1 cellular context compared by ENCODE assay signal in the genomic region with DNA sequence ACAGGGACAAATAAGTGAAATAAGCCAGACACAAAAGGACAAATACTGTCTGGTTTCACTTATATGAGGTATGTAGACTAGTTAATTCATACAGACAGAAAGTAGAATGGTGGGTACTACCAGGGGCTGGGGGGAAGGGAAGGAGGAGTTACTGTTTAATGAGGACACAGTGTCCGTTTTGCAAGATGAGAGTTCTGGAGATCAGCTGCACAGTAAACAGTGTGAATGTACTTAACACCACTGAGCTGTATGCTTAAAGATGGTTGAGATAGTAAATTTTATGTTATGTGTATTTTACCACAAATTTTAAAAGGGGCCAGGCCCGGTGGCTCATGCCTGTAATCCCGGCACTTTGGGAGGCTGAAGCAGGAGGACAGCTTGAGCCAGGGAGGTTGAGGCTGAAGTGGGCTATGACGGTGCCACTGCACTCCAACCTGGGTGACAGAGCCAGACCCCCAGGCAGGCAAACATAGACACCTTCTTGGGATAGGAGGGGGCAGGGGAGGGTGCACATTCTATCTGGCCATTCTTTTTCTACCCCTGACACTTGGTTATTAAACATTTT.
TF ChIP-seq lines count a peak whose summit lies in the region.

No MANE protein-coding gene starts in this region.

TF ChIP-seq in HepG2, 621 proteins besides CTCF, POLR2A, EP300 and RAD21 (continued from another document and continues in another):
- TF ChIP-seq, protein P1, sequence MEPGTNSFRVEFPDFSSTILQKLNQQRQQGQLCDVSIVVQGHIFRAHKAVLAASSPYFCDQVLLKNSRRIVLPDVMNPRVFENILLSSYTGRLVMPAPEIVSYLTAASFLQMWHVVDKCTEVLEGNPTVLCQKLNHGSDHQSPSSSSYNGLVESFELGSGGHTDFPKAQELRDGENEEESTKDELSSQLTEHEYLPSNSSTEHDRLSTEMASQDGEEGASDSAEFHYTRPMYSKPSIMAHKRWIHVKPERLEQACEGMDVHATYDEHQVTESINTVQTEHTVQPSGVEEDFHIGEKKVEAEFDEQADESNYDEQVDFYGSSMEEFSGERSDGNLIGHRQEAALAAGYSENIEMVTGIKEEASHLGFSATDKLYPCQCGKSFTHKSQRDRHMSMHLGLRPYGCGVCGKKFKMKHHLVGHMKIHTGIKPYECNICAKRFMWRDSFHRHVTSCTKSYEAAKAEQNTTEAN (CRISPR knock-in tag; conservative IDR thresholded peaks at IDR 0.05), result no peak
- peak; percentile 21 for TF ChIP-seq SKI (IDR thresholded peaks at IDR 0.05; ENCODE audit: partially characterized antibody)
- TF ChIP-seq, protein P2, sequence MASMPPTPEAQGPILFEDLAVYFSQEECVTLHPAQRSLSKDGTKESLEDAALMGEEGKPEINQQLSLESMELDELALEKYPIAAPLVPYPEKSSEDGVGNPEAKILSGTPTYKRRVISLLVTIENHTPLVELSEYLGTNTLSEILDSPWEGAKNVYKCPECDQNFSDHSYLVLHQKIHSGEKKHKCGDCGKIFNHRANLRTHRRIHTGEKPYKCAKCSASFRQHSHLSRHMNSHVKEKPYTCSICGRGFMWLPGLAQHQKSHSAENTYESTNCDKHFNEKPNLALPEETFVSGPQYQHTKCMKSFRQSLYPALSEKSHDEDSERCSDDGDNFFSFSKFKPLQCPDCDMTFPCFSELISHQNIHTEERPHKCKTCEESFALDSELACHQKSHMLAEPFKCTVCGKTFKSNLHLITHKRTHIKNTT (CRISPR knock-in tag; IDR thresholded peaks at IDR 0.05), result no peak
- TF ChIP-seq, protein P3, sequence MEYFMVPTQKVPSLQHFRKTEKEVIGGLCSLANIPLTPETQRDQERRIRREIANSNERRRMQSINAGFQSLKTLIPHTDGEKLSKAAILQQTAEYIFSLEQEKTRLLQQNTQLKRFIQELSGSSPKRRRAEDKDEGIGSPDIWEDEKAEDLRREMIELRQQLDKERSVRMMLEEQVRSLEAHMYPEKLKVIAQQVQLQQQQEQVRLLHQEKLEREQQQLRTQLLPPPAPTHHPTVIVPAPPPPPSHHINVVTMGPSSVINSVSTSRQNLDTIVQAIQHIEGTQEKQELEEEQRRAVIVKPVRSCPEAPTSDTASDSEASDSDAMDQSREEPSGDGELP (IDR thresholded peaks at IDR 0.05; ENCODE audit: borderline replicate concordance, low read depth), result peak; percentile 61; the same call in 1 of the 2 replicates
- no peak for TF ChIP-seq ZNF549 (CRISPR knock-in tag; IDR thresholded peaks at IDR 0.05)
- no peak for TF ChIP-seq ZNF317 (CRISPR knock-in tag; IDR thresholded peaks at IDR 0.05)
- TF ChIP-seq, protein P4, sequence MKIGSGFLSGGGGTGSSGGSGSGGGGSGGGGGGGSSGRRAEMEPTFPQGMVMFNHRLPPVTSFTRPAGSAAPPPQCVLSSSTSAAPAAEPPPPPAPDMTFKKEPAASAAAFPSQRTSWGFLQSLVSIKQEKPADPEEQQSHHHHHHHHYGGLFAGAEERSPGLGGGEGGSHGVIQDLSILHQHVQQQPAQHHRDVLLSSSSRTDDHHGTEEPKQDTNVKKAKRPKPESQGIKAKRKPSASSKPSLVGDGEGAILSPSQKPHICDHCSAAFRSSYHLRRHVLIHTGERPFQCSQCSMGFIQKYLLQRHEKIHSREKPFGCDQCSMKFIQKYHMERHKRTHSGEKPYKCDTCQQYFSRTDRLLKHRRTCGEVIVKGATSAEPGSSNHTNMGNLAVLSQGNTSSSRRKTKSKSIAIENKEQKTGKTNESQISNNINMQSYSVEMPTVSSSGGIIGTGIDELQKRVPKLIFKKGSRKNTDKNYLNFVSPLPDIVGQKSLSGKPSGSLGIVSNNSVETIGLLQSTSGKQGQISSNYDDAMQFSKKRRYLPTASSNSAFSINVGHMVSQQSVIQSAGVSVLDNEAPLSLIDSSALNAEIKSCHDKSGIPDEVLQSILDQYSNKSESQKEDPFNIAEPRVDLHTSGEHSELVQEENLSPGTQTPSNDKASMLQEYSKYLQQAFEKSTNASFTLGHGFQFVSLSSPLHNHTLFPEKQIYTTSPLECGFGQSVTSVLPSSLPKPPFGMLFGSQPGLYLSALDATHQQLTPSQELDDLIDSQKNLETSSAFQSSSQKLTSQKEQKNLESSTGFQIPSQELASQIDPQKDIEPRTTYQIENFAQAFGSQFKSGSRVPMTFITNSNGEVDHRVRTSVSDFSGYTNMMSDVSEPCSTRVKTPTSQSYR (CRISPR knock-in tag; IDR thresholded peaks at IDR 0.05; ENCODE audit: borderline replicate concordance), result peak; percentile 88; the same call in 1 of the 2 replicates
- TF ChIP-seq FOXA3 (CRISPR knock-in tag; IDR thresholded peaks at IDR 0.05), result peak; percentile 66; the same call in 1 of the 2 replicates
- no peak for TF ChIP-seq CREB1 (IDR thresholded peaks at IDR 0.05)
- no peak for TF ChIP-seq CREB1 (CRISPR knock-in tag; IDR thresholded peaks at IDR 0.05)
- TF ChIP-seq YY1 (IDR thresholded peaks at IDR 0.05; ENCODE audit: insufficient read depth, insufficient replicate concordance, low read depth, low read length), result no peak
- 0 out of 2 replicates have a peak, but pooled peaks have one; percentile 19 for TF ChIP-seq KDM2A (CRISPR knock-in tag; IDR thresholded peaks at IDR 0.05; ENCODE audit: borderline replicate concordance, low read depth)
- no peak for TF ChIP-seq ZNF761 (CRISPR knock-in tag; conservative IDR thresholded peaks at IDR 0.05)
- no peak for TF ChIP-seq ZNF615 (CRISPR knock-in tag; IDR thresholded peaks at IDR 0.05; ENCODE audit: borderline replicate concordance)
- TF ChIP-seq, protein P5, sequence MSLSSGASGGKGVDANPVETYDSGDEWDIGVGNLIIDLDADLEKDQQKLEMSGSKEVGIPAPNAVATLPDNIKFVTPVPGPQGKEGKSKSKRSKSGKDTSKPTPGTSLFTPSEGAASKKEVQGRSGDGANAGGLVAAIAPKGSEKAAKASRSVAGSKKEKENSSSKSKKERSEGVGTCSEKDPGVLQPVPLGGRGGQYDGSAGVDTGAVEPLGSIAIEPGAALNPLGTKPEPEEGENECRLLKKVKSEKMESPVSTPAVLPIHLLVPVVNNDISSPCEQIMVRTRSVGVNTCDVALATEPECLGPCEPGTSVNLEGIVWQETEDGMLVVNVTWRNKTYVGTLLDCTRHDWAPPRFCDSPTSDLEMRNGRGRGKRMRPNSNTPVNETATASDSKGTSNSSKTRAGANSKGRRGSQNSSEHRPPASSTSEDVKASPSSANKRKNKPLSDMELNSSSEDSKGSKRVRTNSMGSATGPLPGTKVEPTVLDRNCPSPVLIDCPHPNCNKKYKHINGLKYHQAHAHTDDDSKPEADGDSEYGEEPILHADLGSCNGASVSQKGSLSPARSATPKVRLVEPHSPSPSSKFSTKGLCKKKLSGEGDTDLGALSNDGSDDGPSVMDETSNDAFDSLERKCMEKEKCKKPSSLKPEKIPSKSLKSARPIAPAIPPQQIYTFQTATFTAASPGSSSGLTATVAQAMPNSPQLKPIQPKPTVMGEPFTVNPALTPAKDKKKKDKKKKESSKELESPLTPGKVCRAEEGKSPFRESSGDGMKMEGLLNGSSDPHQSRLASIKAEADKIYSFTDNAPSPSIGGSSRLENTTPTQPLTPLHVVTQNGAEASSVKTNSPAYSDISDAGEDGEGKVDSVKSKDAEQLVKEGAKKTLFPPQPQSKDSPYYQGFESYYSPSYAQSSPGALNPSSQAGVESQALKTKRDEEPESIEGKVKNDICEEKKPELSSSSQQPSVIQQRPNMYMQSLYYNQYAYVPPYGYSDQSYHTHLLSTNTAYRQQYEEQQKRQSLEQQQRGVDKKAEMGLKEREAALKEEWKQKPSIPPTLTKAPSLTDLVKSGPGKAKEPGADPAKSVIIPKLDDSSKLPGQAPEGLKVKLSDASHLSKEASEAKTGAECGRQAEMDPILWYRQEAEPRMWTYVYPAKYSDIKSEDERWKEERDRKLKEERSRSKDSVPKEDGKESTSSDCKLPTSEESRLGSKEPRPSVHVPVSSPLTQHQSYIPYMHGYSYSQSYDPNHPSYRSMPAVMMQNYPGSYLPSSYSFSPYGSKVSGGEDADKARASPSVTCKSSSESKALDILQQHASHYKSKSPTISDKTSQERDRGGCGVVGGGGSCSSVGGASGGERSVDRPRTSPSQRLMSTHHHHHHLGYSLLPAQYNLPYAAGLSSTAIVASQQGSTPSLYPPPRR (CRISPR knock-in tag; IDR thresholded peaks at IDR 0.05; ENCODE audit: borderline replicate concordance), result peak; percentile 92
- TF ChIP-seq HDAC2 (CRISPR knock-in tag; IDR thresholded peaks at IDR 0.05), result peak; percentile 66; the same call in 1 of the 2 replicates
- TF ChIP-seq, protein P6, sequence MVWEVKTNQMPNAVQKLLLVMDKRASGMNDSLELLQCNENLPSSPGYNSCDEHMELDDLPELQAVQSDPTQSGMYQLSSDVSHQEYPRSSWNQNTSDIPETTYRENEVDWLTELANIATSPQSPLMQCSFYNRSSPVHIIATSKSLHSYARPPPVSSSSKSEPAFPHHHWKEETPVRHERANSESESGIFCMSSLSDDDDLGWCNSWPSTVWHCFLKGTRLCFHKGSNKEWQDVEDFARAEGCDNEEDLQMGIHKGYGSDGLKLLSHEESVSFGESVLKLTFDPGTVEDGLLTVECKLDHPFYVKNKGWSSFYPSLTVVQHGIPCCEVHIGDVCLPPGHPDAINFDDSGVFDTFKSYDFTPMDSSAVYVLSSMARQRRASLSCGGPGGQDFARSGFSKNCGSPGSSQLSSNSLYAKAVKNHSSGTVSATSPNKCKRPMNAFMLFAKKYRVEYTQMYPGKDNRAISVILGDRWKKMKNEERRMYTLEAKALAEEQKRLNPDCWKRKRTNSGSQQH (CRISPR knock-in tag; IDR thresholded peaks at IDR 0.05; ENCODE audit: low read depth), result no peak
- TF ChIP-seq, protein P7, sequence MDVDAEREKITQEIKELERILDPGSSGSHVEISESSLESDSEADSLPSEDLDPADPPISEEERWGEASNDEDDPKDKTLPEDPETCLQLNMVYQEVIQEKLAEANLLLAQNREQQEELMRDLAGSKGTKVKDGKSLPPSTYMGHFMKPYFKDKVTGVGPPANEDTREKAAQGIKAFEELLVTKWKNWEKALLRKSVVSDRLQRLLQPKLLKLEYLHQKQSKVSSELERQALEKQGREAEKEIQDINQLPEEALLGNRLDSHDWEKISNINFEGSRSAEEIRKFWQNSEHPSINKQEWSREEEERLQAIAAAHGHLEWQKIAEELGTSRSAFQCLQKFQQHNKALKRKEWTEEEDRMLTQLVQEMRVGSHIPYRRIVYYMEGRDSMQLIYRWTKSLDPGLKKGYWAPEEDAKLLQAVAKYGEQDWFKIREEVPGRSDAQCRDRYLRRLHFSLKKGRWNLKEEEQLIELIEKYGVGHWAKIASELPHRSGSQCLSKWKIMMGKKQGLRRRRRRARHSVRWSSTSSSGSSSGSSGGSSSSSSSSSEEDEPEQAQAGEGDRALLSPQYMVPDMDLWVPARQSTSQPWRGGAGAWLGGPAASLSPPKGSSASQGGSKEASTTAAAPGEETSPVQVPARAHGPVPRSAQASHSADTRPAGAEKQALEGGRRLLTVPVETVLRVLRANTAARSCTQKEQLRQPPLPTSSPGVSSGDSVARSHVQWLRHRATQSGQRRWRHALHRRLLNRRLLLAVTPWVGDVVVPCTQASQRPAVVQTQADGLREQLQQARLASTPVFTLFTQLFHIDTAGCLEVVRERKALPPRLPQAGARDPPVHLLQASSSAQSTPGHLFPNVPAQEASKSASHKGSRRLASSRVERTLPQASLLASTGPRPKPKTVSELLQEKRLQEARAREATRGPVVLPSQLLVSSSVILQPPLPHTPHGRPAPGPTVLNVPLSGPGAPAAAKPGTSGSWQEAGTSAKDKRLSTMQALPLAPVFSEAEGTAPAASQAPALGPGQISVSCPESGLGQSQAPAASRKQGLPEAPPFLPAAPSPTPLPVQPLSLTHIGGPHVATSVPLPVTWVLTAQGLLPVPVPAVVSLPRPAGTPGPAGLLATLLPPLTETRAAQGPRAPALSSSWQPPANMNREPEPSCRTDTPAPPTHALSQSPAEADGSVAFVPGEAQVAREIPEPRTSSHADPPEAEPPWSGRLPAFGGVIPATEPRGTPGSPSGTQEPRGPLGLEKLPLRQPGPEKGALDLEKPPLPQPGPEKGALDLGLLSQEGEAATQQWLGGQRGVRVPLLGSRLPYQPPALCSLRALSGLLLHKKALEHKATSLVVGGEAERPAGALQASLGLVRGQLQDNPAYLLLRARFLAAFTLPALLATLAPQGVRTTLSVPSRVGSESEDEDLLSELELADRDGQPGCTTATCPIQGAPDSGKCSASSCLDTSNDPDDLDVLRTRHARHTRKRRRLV (CRISPR knock-in tag; IDR thresholded peaks at IDR 0.05), result no peak
- no peak for TF ChIP-seq TAF15 (IDR thresholded peaks at IDR 0.05; ENCODE audit: low read depth, low read length, poor library complexity, severe bottlenecking)
- TF ChIP-seq HOXA3 (CRISPR knock-in tag; IDR thresholded peaks at IDR 0.05), result 0 out of 2 replicates have a peak, but pooled peaks have one; percentile 28
- TF ChIP-seq, protein P8, sequence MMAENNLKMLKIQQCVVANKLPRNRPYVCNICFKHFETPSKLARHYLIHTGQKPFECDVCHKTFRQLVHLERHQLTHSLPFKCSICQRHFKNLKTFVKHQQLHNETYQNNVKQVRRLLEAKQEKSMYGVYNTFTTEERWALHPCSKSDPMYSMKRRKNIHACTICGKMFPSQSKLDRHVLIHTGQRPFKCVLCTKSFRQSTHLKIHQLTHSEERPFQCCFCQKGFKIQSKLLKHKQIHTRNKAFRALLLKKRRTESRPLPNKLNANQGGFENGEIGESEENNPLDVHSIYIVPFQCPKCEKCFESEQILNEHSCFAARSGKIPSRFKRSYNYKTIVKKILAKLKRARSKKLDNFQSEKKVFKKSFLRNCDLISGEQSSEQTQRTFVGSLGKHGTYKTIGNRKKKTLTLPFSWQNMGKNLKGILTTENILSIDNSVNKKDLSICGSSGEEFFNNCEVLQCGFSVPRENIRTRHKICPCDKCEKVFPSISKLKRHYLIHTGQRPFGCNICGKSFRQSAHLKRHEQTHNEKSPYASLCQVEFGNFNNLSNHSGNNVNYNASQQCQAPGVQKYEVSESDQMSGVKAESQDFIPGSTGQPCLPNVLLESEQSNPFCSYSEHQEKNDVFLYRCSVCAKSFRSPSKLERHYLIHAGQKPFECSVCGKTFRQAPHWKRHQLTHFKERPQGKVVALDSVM (CRISPR knock-in tag; IDR thresholded peaks at IDR 0.05), result peak; percentile 98
- peak; percentile 61 for TF ChIP-seq BCL6 (CRISPR knock-in tag; IDR thresholded peaks at IDR 0.05)
- TF ChIP-seq PITX1 (CRISPR knock-in tag; IDR thresholded peaks at IDR 0.05), result peak; percentile 45
- TF ChIP-seq SOX6 (IDR thresholded peaks at IDR 0.05), result no peak
- TF ChIP-seq SOX6 (CRISPR knock-in tag; IDR thresholded peaks at IDR 0.05), result peak; percentile 24; the same call in 1 of the 2 replicates
- no peak for TF ChIP-seq SNRNP70 (IDR thresholded peaks at IDR 0.05; ENCODE audit: low read depth, low read length)
- no peak for TF ChIP-seq MBD4 (IDR thresholded peaks at IDR 0.05; ENCODE audit: borderline replicate concordance, low read length)
- no peak for TF ChIP-seq BRCA1 (CRISPR knock-in tag; IDR thresholded peaks at IDR 0.05)
- peak; percentile 56; the same call in 1 of the 2 replicates for TF ChIP-seq FOXJ3 (CRISPR knock-in tag; IDR thresholded peaks at IDR 0.05; ENCODE audit: borderline replicate concordance)
- no peak for TF ChIP-seq STAG1 (CRISPR knock-in tag; IDR thresholded peaks at IDR 0.05)
